ENCODE assay signal across 8 cellular contexts in the genomic region with DNA sequence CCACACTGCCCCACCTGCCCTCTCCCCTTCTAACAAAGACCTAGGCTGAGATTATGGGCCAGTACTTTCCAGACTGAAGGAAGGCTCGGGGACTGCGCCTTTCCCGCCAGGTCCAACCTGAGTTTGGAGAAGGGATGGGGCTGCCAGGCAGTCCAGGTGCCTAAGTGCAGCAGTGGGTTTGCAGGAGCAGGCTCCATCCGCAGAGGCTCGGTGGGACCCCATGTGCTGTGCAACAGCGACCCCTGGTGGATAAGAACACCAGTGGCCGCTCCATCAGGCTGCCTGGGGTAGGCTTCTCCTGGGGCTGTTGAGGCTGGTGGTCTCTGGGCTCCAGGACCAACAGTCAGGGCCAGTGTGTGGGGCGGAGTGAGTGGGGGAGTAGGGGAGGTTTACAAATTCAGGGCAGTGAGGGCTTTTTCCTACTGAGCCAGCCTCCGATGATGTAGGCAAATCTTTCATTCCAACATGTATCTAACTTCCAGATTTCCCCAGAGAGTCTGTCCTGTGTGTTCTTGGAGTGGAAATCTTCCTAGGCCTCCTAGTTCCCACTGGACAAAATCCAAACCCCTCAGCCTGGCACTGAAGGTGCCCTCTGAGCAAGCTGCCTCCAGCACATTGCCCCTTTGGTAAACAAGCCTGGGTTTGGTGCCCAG.
DNase-seq lines count a peak whose midpoint lies in the region; ATAC-seq and TF ChIP-seq lines count a peak whose summit lies in the region.

No MANE protein-coding gene starts in this region.

- intact Hi-C loops in OCI-LY7 (cut with micrococcal nuclease; ENCODE audit: unreplicated experiment): loop anchor here (1.0 to 2.0 kb wide), 3 partner anchors 107 to 420 kb away; no protein-coding TSS in a partner anchor
- intact Hi-C loops in esophagus muscularis mucosa (cut with DNase I): loop anchor here (1.0 to 5.0 kb wide), 2 partner anchors 107 to 301 kb away; no protein-coding TSS in a partner anchor
- intact Hi-C loops in natural killer cell (cut with micrococcal nuclease): loop anchor here (1.0 to 2.0 kb wide), 3 partner anchors 107 to 418 kb away; no protein-coding TSS in a partner anchor

- no peaks in the 10 kb centered on the region for H3K4me1 Mint-ChIP-seq in natural killer cell

- peak; percentile 93 for ATAC-seq in HG03558 (IDR thresholded peaks at IDR 0.05; ENCODE audit: extremely low read depth, unreplicated experiment)
- peak; percentile 79 to 98 (median 89) for ATAC-seq in natural killer cell

- H3K36me3 Mint-ChIP-seq in natural killer cell: no peaks in the 10 kb centered on the region

- H3K27ac ChIP-seq in OCI-LY7 (ENCODE audit: low read depth, low read length, poor library complexity, severe bottlenecking): no peak overlapping the region
- H3K27ac ChIP-seq in esophagus muscularis mucosa (replicated peaks in 1 of 4): no peak overlapping the region

- H3K27ac Mint-ChIP-seq in natural killer cell: no peak overlapping the region

- H3K27me3 Mint-ChIP-seq in natural killer cell (ENCODE audit: low read depth in 2 of 2): peaks cover 0 to 14% of the 10 kb centered on the region in 2 donors

- H3K4me3 Mint-ChIP-seq in natural killer cell: no peak overlapping the region

- no peak overlapping the region for H3K4me2 ChIP-seq in OCI-LY7 (ENCODE audit: low read length)

- TF ChIP-seq EP300 in esophagus muscularis mucosa (IDR thresholded peaks at IDR 0.05): no peak

- peak; percentile 72 for TF ChIP-seq CTCF in GM20000 (IDR thresholded peaks at IDR 0.05; ENCODE audit: extremely low read depth, missing control alignments)
- TF ChIP-seq CTCF in OCI-LY7 (conservative IDR thresholded peaks at IDR 0.05; ENCODE audit: low read length): peak; percentile 87
- TF ChIP-seq CTCF in esophagus muscularis mucosa (IDR thresholded peaks at IDR 0.05): peak; percentile 78 to 93 (median 90)
- peak; percentile 84 for TF ChIP-seq CTCF in natural killer cell (IDR thresholded peaks at IDR 0.05)

- H3K9me3 Mint-ChIP-seq in natural killer cell: no peaks in the 10 kb centered on the region

- no peak overlapping the region for H3K4me3 ChIP-seq in OCI-LY7 (ENCODE audit: low read depth, low read length, poor library complexity, severe bottlenecking)
- H3K4me3 ChIP-seq in esophagus muscularis mucosa: no peak overlapping the region

- no peaks in the 10 kb centered on the region for H4K20me1 ChIP-seq in OCI-LY7 (ENCODE audit: insufficient read depth, low read length)

- TF ChIP-seq POLR2A in esophagus muscularis mucosa (IDR thresholded peaks at IDR 0.05; ENCODE audit: low read depth): no peak

- no peak overlapping the region for H2AFZ ChIP-seq in OCI-LY7 (ENCODE audit: low read length)

- WGBS in esophagus muscularis mucosa: 14% methylated on average over 7 of the region's 9 CpGs

- no peaks in the 10 kb centered on the region for H3K9me2 ChIP-seq in OCI-LY7 (ENCODE audit: insufficient read depth, low read length)

- H3K36me3 ChIP-seq in OCI-LY7 (ENCODE audit: insufficient read depth, low read length): no peaks in the 10 kb centered on the region
- H3K36me3 ChIP-seq in esophagus muscularis mucosa: no peaks in the 10 kb centered on the region

- H3K9me3 ChIP-seq in OCI-LY7 (ENCODE audit: low read length) (no peaks in the 10 kb centered on the region), esophagus muscularis mucosa (no peaks in the 10 kb centered on the region)

- H3K27me3 ChIP-seq in esophagus muscularis mucosa: no peaks in the 10 kb centered on the region

- CTCF ChIA-PET in OCI-LY7 (lab: Charles Lee; ENCODE audit: unreplicated experiment): interaction anchor here (2.6 kb wide), 1 partner anchor 108 kb away, joined by 6 read pairs; no protein-coding TSS in a partner anchor

- POLR2A ChIA-PET in OCI-LY7 (lab: Charles Lee): interaction anchor here (1.3 kb wide), 1 partner anchor 104 kb away, joined by 3 read pairs; no protein-coding TSS in a partner anchor

- no peaks in the 10 kb centered on the region for H3K4me1 ChIP-seq in OCI-LY7 (ENCODE audit: insufficient read depth, low read length, poor library complexity, severe bottlenecking)
- H3K4me1 ChIP-seq in esophagus muscularis mucosa: peaks cover 0 to 5% (median 0%) of the 10 kb centered on the region in 4 donors

- no TSS peak for BruUV-seq in OCI-LY7 (replicated peaks; lab: Mats Ljungman, UMichigan)

- H3K79me2 ChIP-seq in OCI-LY7 (ENCODE audit: insufficient read depth, low read depth, low read length): no peaks in the 10 kb centered on the region

- DNase-seq in DMS153 treated with DMSO at 0.1 percent for 48 hours (lab: John Stamatoyannopoulos, UW; ENCODE audit: unreplicated experiment) (peak; percentile 33), GM20000 (ENCODE audit: low spot score) (peak; percentile 81), OCI-LY7 (ENCODE audit: low spot score) (peak; percentile 74), activated T-cell treated with anti-CD3 and anti-CD28 coated beads for 48 hours (ENCODE audit: low read depth) (peak; percentile 68), esophagus muscularis mucosa (ENCODE audit: extremely low spot score) (no peak), natural killer cell (peak; percentile 68)
- DNase-seq in stimulated activated naive CD4-positive, alpha-beta T cell (lab: John Stamatoyannopoulos, UW): peak; percentile 10 to 71 (median 56)
